15 cellular contexts compared by ENCODE assay signal in the genomic region with DNA sequence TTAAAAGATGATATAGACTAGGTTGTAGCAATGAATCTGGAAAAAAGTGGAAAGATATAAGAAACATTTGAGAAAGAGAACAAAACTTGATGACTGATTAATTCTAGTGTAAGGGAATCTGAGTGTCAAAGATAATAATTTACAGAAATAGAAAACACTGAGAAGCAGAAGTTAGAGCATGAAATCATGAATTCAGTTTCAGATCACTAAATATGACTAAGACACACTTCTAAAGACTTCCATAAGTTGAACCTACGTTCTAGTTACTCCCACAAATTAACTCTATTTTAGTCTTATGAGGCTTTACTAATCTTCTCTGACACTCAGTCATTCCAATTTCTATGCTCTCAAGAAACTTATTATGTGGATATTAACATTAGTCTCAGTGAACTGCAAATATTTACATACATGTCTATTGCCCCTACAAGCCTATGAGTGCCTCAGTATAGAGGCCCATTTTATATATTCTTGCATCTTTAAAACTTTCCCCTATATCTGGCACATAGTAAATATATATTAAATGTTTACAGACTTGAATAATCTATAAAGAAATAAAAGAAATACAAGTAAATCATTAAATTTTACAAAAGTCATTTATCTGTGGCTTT. TPM values are rescaled to one million over a fixed set of nuclear protein-coding genes. Genes with fewer than 3 reads are reported as not detected.
DNase-seq lines count a peak whose midpoint lies in the region; ATAC-seq, FAIRE-seq and TF ChIP-seq lines count a peak whose summit lies in the region.
"Had no signal": no experiment of that assay in that cellular context is flagged by ENCODE, and none has a peak within 500 bp of the region (broad histone marks: within the 10 kb centered on the region; RNA-seq: fewer than 3 reads in every experiment).

No MANE protein-coding gene starts in this region.

- no peaks in the 10 kb centered on the region for H3K79me2 ChIP-seq in GM12878 (ENCODE audit: control insufficient read depth, insufficient read depth, low read length)

- TF ChIP-seq CTCF in GM12878 (IDR thresholded peaks at IDR 0.05 in 2 of 3, conservative IDR thresholded peaks at IDR 0.05 in 1 of 3; ENCODE audit: control insufficient read depth in 2 of 3, extremely low read depth in 1 of 3, insufficient read depth in 1 of 3, low read depth in 3 of 3, low read length in 3 of 3), result no peak
- TF ChIP-seq CTCF in D721Med (IDR thresholded peaks at IDR 0.05; ENCODE audit: insufficient read depth, missing control alignments), result no peak
- no peak for TF ChIP-seq CTCF in transverse colon (IDR thresholded peaks at IDR 0.05)
- no peak for TF ChIP-seq CTCF in nephron progenitor cell (IDR thresholded peaks at IDR 0.05)

- H3K4me3 ChIP-seq in GM12878, result no peak overlapping the region
- no peak overlapping the region for H3K4me3 ChIP-seq in transverse colon
- H3K4me3 ChIP-seq: ascending aorta had no signal

- H3K4me2 ChIP-seq in GM12878 (ENCODE audit: control insufficient read depth, insufficient read depth), result no peak overlapping the region

- H3K9me3 Mint-ChIP-seq in nephron progenitor cell, result peaks cover 3% of the 10 kb centered on the region

- intact Hi-C loops in GM12878 (cut with micrococcal nuclease; ENCODE audit: unreplicated experiment), result no loop called here
- intact Hi-C loops in transverse colon (cut with DNase I; ENCODE audit: low total_unique reads), result no loop called here

- H2AFZ ChIP-seq in GM12878 (ENCODE audit: control insufficient read depth, low read depth, low read length), result no peak overlapping the region

- TF ChIP-seq RAD21 in GM12878 (IDR thresholded peaks at IDR 0.05; ENCODE audit: insufficient read depth, low read depth, low read length), result no peak

- TF ChIP-seq POLR2A in GM12878 (IDR thresholded peaks at IDR 0.05; ENCODE audit: low read depth, low read length) (no peak), transverse colon (IDR thresholded peaks at IDR 0.05) (no peak)

- POLR2A ChIA-PET in GM12878 (lab: Charles Lee), result interaction anchor here (0.6 kb wide), 1 partner anchor 17 kb away, joined by 3 read pairs; no protein-coding TSS in a partner anchor

- in situ Hi-C loops in GM12878 (cut with MboI), result no loop called here
- in situ Hi-C loops in transverse colon (cut with MboI; ENCODE audit: low pct_ligation_motif_present in 1 of 4, low pct_unique_long_range_greater_than_20kb in 1 of 4, low sequenced_read_pairs in 3 of 4), result no loop called here

- no peak overlapping the region for H3K9ac ChIP-seq in GM12878 (ENCODE audit: control insufficient read depth, insufficient read depth, low read length)

- no peaks in the 10 kb centered on the region; the same call in 1 of the 2 replicates for H3K4me1 ChIP-seq in GM12878 (ENCODE audit: control insufficient read depth, insufficient read depth, low read length)
- H3K4me1 ChIP-seq in transverse colon, result no peaks in the 10 kb centered on the region
- H3K4me1 ChIP-seq: ascending aorta had no signal

- WGBS in GM12878 (ENCODE audit: insufficient coverage, insufficient replicate concordance, low lambda C conversion rate, missing lambda C conversion rate), result 33% methylated on average over 1 of the region's 1 CpG
- 71 to 80% methylated on average over 1 of the region's 1 CpG for WGBS in transverse colon (ENCODE audit: low coverage in 1 of 2), 2 donors

- SMC1A ChIA-PET in GM12878 (lab: Charles Lee; ENCODE audit: uncharacterized antibody, unreplicated experiment), result no interaction called here

- H3K4me1 Mint-ChIP-seq in nephron progenitor cell, result no peaks in the 10 kb centered on the region

- H3K27me3 ChIP-seq in GM12878 (replicated peaks in 1 of 2; ENCODE audit: control insufficient read depth in 2 of 2, insufficient read depth in 2 of 2, low read length in 1 of 2) (no peaks in the 10 kb centered on the region), transverse colon (no peaks in the 10 kb centered on the region)
- H3K27me3 ChIP-seq: ascending aorta had no signal

- RAD21 ChIA-PET in GM12878 (lab: Charles Lee; ENCODE audit: unreplicated experiment), result no interaction called here

- no peak overlapping the region for H3K27ac ChIP-seq in GM12878 (ENCODE audit: control insufficient read depth, insufficient read depth)
- H3K27ac ChIP-seq in transverse colon, result no peak overlapping the region
- H3K27ac ChIP-seq: ascending aorta had no signal

- TF ChIP-seq EP300 in GM12878 (IDR thresholded peaks at IDR 0.05; ENCODE audit: borderline replicate concordance in 1 of 2, control insufficient read depth in 1 of 2, low read depth in 2 of 2, low read length in 2 of 2) (no peak), transverse colon (IDR thresholded peaks at IDR 0.05; ENCODE audit: low read depth) (no peak)

- H4K20me1 ChIP-seq in GM12878 (ENCODE audit: control insufficient read depth, insufficient read depth), result no peaks in the 10 kb centered on the region

- peak; percentile 3 for DNase-seq in GM12878 (ENCODE audit: low read depth, low spot score)
- DNase-seq in D721Med (ENCODE audit: insufficient read length, low spot score), result no peak
- DNase-seq in transverse colon, result no peak
- DNase-seq in nephron progenitor cell, result no peak
- DNase-seq in NCI-H69 (lab: John Stamatoyannopoulos, UW), result no peak
- DNase-seq: activated CD4-positive, alpha-beta T cell treated with anti-CD3 and anti-CD28 coated beads, Interleukin-2, amount 50 U/mL, for 48 hours; DMS53; GOT3; nucleus accumbens; stimulated activated CD4-positive, alpha-beta T cell treated with anti-CD3 and anti-CD28 coated beads, Interleukin-4, amount 100 ng/mL, for 24 hours had no signal

- H3K36me3 ChIP-seq in GM12878 (ENCODE audit: control insufficient read depth in 2 of 2, insufficient read depth in 2 of 2, low read length in 1 of 2), result peaks cover 3 to 23% of the 10 kb centered on the region in 2 experiments
- H3K36me3 ChIP-seq in transverse colon, result peaks cover 0 to 78% (median 37%) of the 10 kb centered on the region in 4 donors

- no TSS peak for BruUV-seq in GM12878 (replicated peaks; lab: Mats Ljungman, UMichigan)

- no peaks in the 10 kb centered on the region for H3K27me3 Mint-ChIP-seq in nephron progenitor cell (ENCODE audit: low read depth, poor library complexity)

- ATAC-seq in GM18867 (IDR thresholded peaks at IDR 0.05; ENCODE audit: unreplicated experiment) (peak; percentile 87), GM21528 (IDR thresholded peaks at IDR 0.05; ENCODE audit: low FRiP score, unreplicated experiment) (peak; percentile 90), HG03135 (IDR thresholded peaks at IDR 0.05; ENCODE audit: unreplicated experiment) (peak; percentile 98), GM12878 (peak; percentile 88)
- ATAC-seq: Panc1 had no signal

- no peaks in the 10 kb centered on the region for H3K9me3 ChIP-seq in GM12878 (replicated peaks; ENCODE audit: control insufficient read depth, insufficient read depth, low read length)
- H3K9me3 ChIP-seq in transverse colon, result no peaks in the 10 kb centered on the region
- H3K9me3 ChIP-seq: ascending aorta had no signal

- FAIRE-seq in GM12878 (lab: Jason Lieb, UNC) (no peak), D721Med (lab: Jason Lieb, UNC) (no peak)

- CTCF ChIA-PET in GM12878 (lab: Yijun Ruan, JAX), result no interaction called here

- H3K36me3 Mint-ChIP-seq in nephron progenitor cell (ENCODE audit: low read depth), result peaks cover 74% of the 10 kb centered on the region

- no peak overlapping the region for H3K27ac Mint-ChIP-seq in nephron progenitor cell

- H3K4me3 Mint-ChIP-seq in nephron progenitor cell, result no peak overlapping the region

TF ChIP-seq in GM12878, 131 proteins besides CTCF, POLR2A, EP300 and RAD21 (continues in another document):
- TF ChIP-seq ZNF384 (IDR thresholded peaks at IDR 0.05; ENCODE audit: borderline replicate concordance, low read depth, low read length) (no peak), MEF2A (IDR thresholded peaks at IDR 0.05; ENCODE audit: insufficient read depth, low read depth, low read length) (no peak)

RNA-seq across cellular contexts. Expression of a gene that starts 30.4 kb away (rescaled TPM):
- total RNA-seq in GM12878 (2013; cell fraction: nucleolus; rRNA removed), result 72.1 and 76.1 TPM in 2 replicates
- 22.4 and 30.3 TPM in 2 replicates for total RNA-seq in GM12878 (2014; rRNA removed)
- 32.1 and 35.3 TPM in 2 replicates for total RNA-seq in GM12878 (2014; rRNA removed; fragmentation: Illumina TruSeq; extraction: Trizol)
- 22.0 and 23.5 TPM in 2 replicates for total RNA-seq in GM12878 (2021)
- 8.9 TPM for polyA plus RNA-seq in GM12878 (2011; ENCODE audit: low read depth)
- polyA plus RNA-seq in GM12878 (2011; rRNA removed), result 26.2 and 43.0 TPM in 2 replicates
- polyA plus RNA-seq in GM12878 (2011; cell fraction: cytosol; rRNA removed), result 8.0 TPM in 2 replicates
- polyA plus RNA-seq in GM12878 (2011; cell fraction: nucleus; rRNA removed), result 12.0 and 12.2 TPM in 2 replicates
- 14.1 and 18.8 TPM in 2 replicates for polyA plus RNA-seq in GM12878 (2012)
- polyA plus RNA-seq in GM12878 (2014; fragmentation: Illumina TruSeq; extraction: Trizol), result 23.5 and 34.4 TPM in 2 replicates
- 10 to 100 TPM; 12.0 to 16.6 TPM for polyA plus RNA-seq in GM12878 (2014; fragmentation: Nextera tagmentation; extraction: Ambion mirVana)
- polyA plus RNA-seq in GM12878 (2014; rRNA removed), result 12.6 and 16.0 TPM in 2 replicates
- polyA plus RNA-seq in GM12878 (2016; fragmentation: Nextera tagmentation; extraction: Ambion mirVana), result 10 to 100 TPM; 17.5 to 19.4 TPM
- 42.7 and 51.1 TPM in 2 replicates for polyA minus RNA-seq in GM12878 (2011; rRNA and poly(A)+ RNA removed)
- polyA minus RNA-seq in GM12878 (2011; cell fraction: cytosol; rRNA and poly(A)+ RNA removed), result 14.7 and 21.6 TPM in 2 replicates
- polyA minus RNA-seq in GM12878 (2011; cell fraction: nucleus; rRNA and poly(A)+ RNA removed), result 19.3 and 28.3 TPM in 2 replicates
- 10 to 100 TPM; 23.6 to 40.5 (median 34.4) TPM for total RNA-seq in transverse colon
